ENCODE assay signal across 13 cellular contexts in genomic region chr6:36956111-36956820, GRCh38. TPM values are rescaled to one million over a fixed set of nuclear protein-coding genes. Genes with fewer than 3 reads are reported as not detected.
DNase-seq lines count a peak whose midpoint lies in the region; ATAC-seq, FAIRE-seq and TF ChIP-seq lines count a peak whose summit lies in the region.
"Had no signal": no experiment of that assay in that cellular context is flagged by ENCODE, and none has a peak within 500 bp of the region (broad histone marks: within the 10 kb centered on the region; RNA-seq: fewer than 3 reads in every experiment).

No MANE protein-coding gene starts in this region.

- H3K27me3 Mint-ChIP-seq in activated CD4-positive, alpha-beta T cell treated with anti-CD3 and anti-CD28 coated beads for 36 hours: no peaks in the 10 kb centered on the region
- H3K27me3 Mint-ChIP-seq: activated naive CD8-positive, alpha-beta T cell treated with anti-CD3 and anti-CD28 coated beads for 36 hours had no signal

- peaks cover 3% of the 10 kb centered on the region for H3K4me1 ChIP-seq in endothelial cell of umbilical vein (ENCODE audit: control insufficient read depth, extremely low read depth, insufficient read depth, low read length)

- no peaks in the 10 kb centered on the region for H4K20me1 ChIP-seq in endothelial cell of umbilical vein (replicated peaks; ENCODE audit: control insufficient read depth, extremely low read depth, insufficient read depth, low read length)

- H3K27me3 ChIP-seq in endothelial cell of umbilical vein (ENCODE audit: control insufficient read depth in 2 of 2, insufficient read depth in 2 of 2, low read length in 2 of 2): no peaks in the 10 kb centered on the region

- no peaks in the 10 kb centered on the region for H3K36me3 ChIP-seq in endothelial cell of umbilical vein (ENCODE audit: control insufficient read depth in 2 of 2, extremely low read depth in 1 of 2, insufficient read depth in 2 of 2, low read length in 2 of 2)

- ATAC-seq in activated CD4-positive, alpha-beta T cell treated with anti-CD3 and anti-CD28 coated beads for 36 hours: peak; percentile 34
- ATAC-seq in sciatic nerve (peak; percentile 30), GM19397 (IDR thresholded peaks at IDR 0.05; ENCODE audit: unreplicated experiment) (no peak), GM18868 (IDR thresholded peaks at IDR 0.05; ENCODE audit: unreplicated experiment) (no peak)

- H3K36me3 Mint-ChIP-seq in activated CD4-positive, alpha-beta T cell treated with anti-CD3 and anti-CD28 coated beads for 36 hours (ENCODE audit: low read depth): no peaks in the 10 kb centered on the region
- H3K36me3 Mint-ChIP-seq: activated naive CD8-positive, alpha-beta T cell treated with anti-CD3 and anti-CD28 coated beads for 36 hours had no signal

- peak; percentile 59 for FAIRE-seq in endothelial cell of umbilical vein (lab: Jason Lieb, UNC)
- FAIRE-seq: TTC549 had no signal

- POLR2A ChIA-PET in activated CD4-positive, alpha-beta T cell treated with anti-CD3 and anti-CD28 coated beads for 36 hours (lab: Charles Lee): interaction anchor here (2.0 kb wide), 1 partner anchor 29 kb away, joined by 6 read pairs; the partner anchor contains the start of gene MTCH1
- POLR2A ChIA-PET in endothelial cell of umbilical vein (lab: Charles Lee): no interaction called here

- no peak overlapping the region for H3K9ac ChIP-seq in endothelial cell of umbilical vein (replicated peaks; ENCODE audit: extremely low read depth, insufficient read depth, low read length)

- no peak overlapping the region for H3K27ac ChIP-seq in endothelial cell of umbilical vein (ENCODE audit: insufficient read depth, low read depth, low read length)

- peaks cover 50% of the 10 kb centered on the region for H3K4me1 Mint-ChIP-seq in activated CD4-positive, alpha-beta T cell treated with anti-CD3 and anti-CD28 coated beads for 36 hours

- no peaks in the 10 kb centered on the region for H3K9me3 ChIP-seq in endothelial cell of umbilical vein (replicated peaks; ENCODE audit: control insufficient read depth, insufficient read depth, low read length)

- no peak for TF ChIP-seq CTCF in endothelial cell of umbilical vein (IDR thresholded peaks at IDR 0.05; ENCODE audit: extremely low read depth in 1 of 2, insufficient read depth in 1 of 2, low read depth in 1 of 2, low read length in 2 of 2)

- no TSS peak for BruUV-seq in endothelial cell of umbilical vein (replicated peaks; lab: Mats Ljungman, UMichigan)

- no peaks in the 10 kb centered on the region for H3K9me1 ChIP-seq in endothelial cell of umbilical vein (replicated peaks; ENCODE audit: control insufficient read depth, extremely low read depth, insufficient read depth, low read length)

- intact Hi-C loops in activated CD4-positive, alpha-beta T cell treated with anti-CD3 and anti-CD28 coated beads for 36 hours (cut with DNase I, micrococcal nuclease): no loop called here
- intact Hi-C loops in endothelial cell of umbilical vein (cut with micrococcal nuclease): no loop called here
- intact Hi-C loops in sciatic nerve (cut with DNase I): no loop called here

- no peak for TF ChIP-seq POLR2A in endothelial cell of umbilical vein (IDR thresholded peaks at IDR 0.05; ENCODE audit: low read depth, low read length)

- no peak overlapping the region for H3K4me3 ChIP-seq in endothelial cell of umbilical vein (replicated peaks in 1 of 3; ENCODE audit: insufficient read depth in 1 of 3, low read depth in 1 of 3, low read length in 3 of 3)

- peak; percentile 24 for DNase-seq in activated CD4-positive, alpha-beta T cell treated with anti-CD3 and anti-CD28 coated beads for 36 hours
- DNase-seq in activated CD4-positive, alpha-beta T cell treated with anti-CD3 and anti-CD28 coated beads, Interleukin-2, amount 50 U/mL, for 48 hours: no peak
- DNase-seq in NCI-H226: peak; percentile 37
- DNase-seq in endothelial cell of umbilical vein (ENCODE audit: low read depth, low spot score): peak; percentile 29
- DNase-seq in sciatic nerve (ENCODE audit: low spot score): peak; percentile 53
- DNase-seq in NOMO-1 treated with dmso at 0.1 percent for 144 hours (lab: John Stamatoyannopoulos, UW; ENCODE audit: unreplicated experiment): no peak
- DNase-seq: activated naive CD8-positive, alpha-beta T cell treated with anti-CD3 and anti-CD28 coated beads for 36 hours; MV-4-11; stimulated activated naive CD4-positive, alpha-beta T cell treated with Interleukin-2 at 50 U/mL for 16 hours had no signal

- dilution Hi-C loops in endothelial cell of umbilical vein (cut with MboI; ENCODE audit: extremely low pct_ligation_motif_present, low sequenced_read_pairs): no loop called here

- no peak overlapping the region for H3K4me2 ChIP-seq in endothelial cell of umbilical vein (ENCODE audit: insufficient read depth, low read length)

- H3K79me2 ChIP-seq in endothelial cell of umbilical vein (ENCODE audit: control insufficient read depth, insufficient read depth, low read length): no peaks in the 10 kb centered on the region

- peak overlapping the region; percentile 9 for H2AFZ ChIP-seq in endothelial cell of umbilical vein (ENCODE audit: low read depth, low read length)

- H3K9me3 Mint-ChIP-seq in activated CD4-positive, alpha-beta T cell treated with anti-CD3 and anti-CD28 coated beads for 36 hours (ENCODE audit: low read depth): no peaks in the 10 kb centered on the region
- H3K9me3 Mint-ChIP-seq: activated naive CD8-positive, alpha-beta T cell treated with anti-CD3 and anti-CD28 coated beads for 36 hours; nephron had no signal

- H3K4me3 Mint-ChIP-seq in activated CD4-positive, alpha-beta T cell treated with anti-CD3 and anti-CD28 coated beads for 36 hours: no peak overlapping the region
- H3K4me3 Mint-ChIP-seq: activated naive CD8-positive, alpha-beta T cell treated with anti-CD3 and anti-CD28 coated beads for 36 hours; nephron had no signal

- H3K27ac Mint-ChIP-seq in activated CD4-positive, alpha-beta T cell treated with anti-CD3 and anti-CD28 coated beads for 36 hours: peak overlapping the region; percentile 66
- H3K27ac Mint-ChIP-seq: activated naive CD8-positive, alpha-beta T cell treated with anti-CD3 and anti-CD28 coated beads for 36 hours; nephron had no signal

- CTCF ChIA-PET in activated CD4-positive, alpha-beta T cell treated with anti-CD3 and anti-CD28 coated beads for 36 hours (lab: Charles Lee): interaction anchor here (0.9 to 2.6 kb wide), 9 partner anchors 10 to 175 kb away, joined by 3 to 12 read pairs (median 3); partner anchors contain the start of gene C6orf89
- CTCF ChIA-PET in endothelial cell of umbilical vein (lab: Charles Lee): interaction anchor here (1.0 to 3.2 kb wide), 5 partner anchors 10 to 62 kb away, joined by 3 to 15 read pairs (median 5); no protein-coding TSS in a partner anchor

TF ChIP-seq in endothelial cell of umbilical vein, 7 proteins besides CTCF, POLR2A, EP300 and RAD21 (continues in another document):
- TF ChIP-seq GATA2 (IDR thresholded peaks at IDR 0.05; ENCODE audit: insufficient read depth, insufficient read length, low read depth, low read length): no peak
- no peak for TF ChIP-seq MAX (IDR thresholded peaks at IDR 0.05; ENCODE audit: insufficient read depth, insufficient read length)
- TF ChIP-seq FOS (IDR thresholded peaks at IDR 0.05; ENCODE audit: borderline replicate concordance, insufficient read depth, low read length): no peak
- no peak for TF ChIP-seq JUN (IDR thresholded peaks at IDR 0.05; ENCODE audit: borderline replicate concordance, insufficient read depth, insufficient read length, low read depth)
- TF ChIP-seq POLR2AphosphoS5 (IDR thresholded peaks at IDR 0.05; ENCODE audit: insufficient read depth, low read depth, low read length): no peak
- TF ChIP-seq MYC (IDR thresholded peaks at IDR 0.05; ENCODE audit: low read depth, low read length): no peak

RNA-seq across cellular contexts. Expression of gene PI16, which starts 1.7 kb away (rescaled TPM):
- total RNA-seq in activated CD4-positive, alpha-beta T cell treated with anti-CD3 and anti-CD28 coated beads for 36 hours: 1 to 10 TPM in 1 of 2 experiments, under 1 TPM in 1; 0.96 to 1.9 TPM
- total RNA-seq in endothelial cell of umbilical vein (not detected in 2 replicates), sciatic nerve (91.7 TPM)
- polyA plus RNA-seq in endothelial cell of umbilical vein: 0.14 and 0.41 TPM in 2 replicates
- polyA plus RNA-seq in endothelial cell of umbilical vein (2011; cell fraction: cytosol; rRNA removed): 0.08 and 0.14 TPM in 2 replicates
- 0.25 and 0.28 TPM in 2 replicates for polyA plus RNA-seq in endothelial cell of umbilical vein (2011; cell fraction: nucleus; rRNA removed)
- 0.40 and 0.82 TPM in 2 replicates for polyA plus RNA-seq in endothelial cell of umbilical vein (2012)
- polyA minus RNA-seq in endothelial cell of umbilical vein: 0.29 and 0.42 TPM in 2 replicates
- polyA minus RNA-seq in endothelial cell of umbilical vein (2011; cell fraction: cytosol; rRNA and poly(A)+ RNA removed): not detected
- not detected in 2 replicates for polyA minus RNA-seq in endothelial cell of umbilical vein (2011; cell fraction: nucleus; rRNA and poly(A)+ RNA removed)

RNA-seq across cellular contexts. Expression of gene MTCH1, which starts 29.7 kb away (rescaled TPM):
- 10 to 100 TPM; 72.9 to 92.9 TPM for total RNA-seq in activated CD4-positive, alpha-beta T cell treated with anti-CD3 and anti-CD28 coated beads for 36 hours
- total RNA-seq in endothelial cell of umbilical vein (218 and 226 TPM in 2 replicates), sciatic nerve (154 TPM)
- 206 and 228 TPM in 2 replicates for polyA plus RNA-seq in endothelial cell of umbilical vein
- polyA plus RNA-seq in endothelial cell of umbilical vein (2011; cell fraction: cytosol; rRNA removed): 198 and 207 TPM in 2 replicates
- 220 TPM in 2 replicates for polyA plus RNA-seq in endothelial cell of umbilical vein (2011; cell fraction: nucleus; rRNA removed)
- 213 and 240 TPM in 2 replicates for polyA plus RNA-seq in endothelial cell of umbilical vein (2012)
- 178 and 180 TPM in 2 replicates for polyA minus RNA-seq in endothelial cell of umbilical vein
- polyA minus RNA-seq in endothelial cell of umbilical vein (2011; cell fraction: cytosol; rRNA and poly(A)+ RNA removed): 71.8 TPM
- polyA minus RNA-seq in endothelial cell of umbilical vein (2011; cell fraction: nucleus; rRNA and poly(A)+ RNA removed): 89.6 and 94.9 TPM in 2 replicates

RNA-seq across cellular contexts. Expression of gene FGD2, which starts 49.2 kb away (rescaled TPM):
- under 1 TPM; 0.50 to 0.63 TPM for total RNA-seq in activated CD4-positive, alpha-beta T cell treated with anti-CD3 and anti-CD28 coated beads for 36 hours
- total RNA-seq in endothelial cell of umbilical vein (not detected in 2 replicates), sciatic nerve (19.7 TPM)
- not detected in 2 replicates for polyA plus RNA-seq in endothelial cell of umbilical vein
- 0.03 TPM in 1 of 2 replicates, not detected in the other for polyA plus RNA-seq in endothelial cell of umbilical vein (2011; cell fraction: cytosol; rRNA removed)
- polyA plus RNA-seq in endothelial cell of umbilical vein (2011; cell fraction: nucleus; rRNA removed): not detected in 2 replicates
- polyA plus RNA-seq in endothelial cell of umbilical vein (2012): not detected in 2 replicates
- not detected in 2 replicates for polyA minus RNA-seq in endothelial cell of umbilical vein
- polyA minus RNA-seq in endothelial cell of umbilical vein (2011; cell fraction: cytosol; rRNA and poly(A)+ RNA removed): not detected
- polyA minus RNA-seq in endothelial cell of umbilical vein (2011; cell fraction: nucleus; rRNA and poly(A)+ RNA removed): not detected in 2 replicates

Comparison
In these comparisons a context has a peak if more than half of its experiments do, and no peak if none do; other contexts are left out.
1. DNase-seq: peak in activated CD4-positive, alpha-beta T cell treated with anti-CD3 and anti-CD28 coated beads for 36 hours (single experiment), NCI-H226 (single experiment), endothelial cell of umbilical vein (single experiment) and sciatic nerve (single experiment); none in activated CD4-positive, alpha-beta T cell treated with anti-CD3 and anti-CD28 coated beads, Interleukin-2, amount 50 U/mL, for 48 hours (0 of 2) and NOMO-1 treated with dmso at 0.1 percent for 144 hours (single experiment).
2. ATAC-seq: peak in activated CD4-positive, alpha-beta T cell treated with anti-CD3 and anti-CD28 coated beads for 36 hours (single experiment) and sciatic nerve (single experiment); none in GM19397 (single experiment) and GM18868 (single experiment).
3. RNA of gene PI16, which starts 1.7 kb away (total RNA-seq): 91.7 TPM in sciatic nerve (single experiment); 0.96 to 1.9 TPM in activated CD4-positive, alpha-beta T cell treated with anti-CD3 and anti-CD28 coated beads for 36 hours and not detected in endothelial cell of umbilical vein; every median in the first group is over 10 times any median in the second.
4. RNA of gene FGD2, which starts 49.2 kb away (total RNA-seq): 19.7 TPM in sciatic nerve (single experiment); 0.50 to 0.63 TPM in activated CD4-positive, alpha-beta T cell treated with anti-CD3 and anti-CD28 coated beads for 36 hours and not detected in endothelial cell of umbilical vein; every median in the first group is over 10 times any median in the second.